26 cellular contexts compared by ENCODE assay signal in the genomic region with DNA sequence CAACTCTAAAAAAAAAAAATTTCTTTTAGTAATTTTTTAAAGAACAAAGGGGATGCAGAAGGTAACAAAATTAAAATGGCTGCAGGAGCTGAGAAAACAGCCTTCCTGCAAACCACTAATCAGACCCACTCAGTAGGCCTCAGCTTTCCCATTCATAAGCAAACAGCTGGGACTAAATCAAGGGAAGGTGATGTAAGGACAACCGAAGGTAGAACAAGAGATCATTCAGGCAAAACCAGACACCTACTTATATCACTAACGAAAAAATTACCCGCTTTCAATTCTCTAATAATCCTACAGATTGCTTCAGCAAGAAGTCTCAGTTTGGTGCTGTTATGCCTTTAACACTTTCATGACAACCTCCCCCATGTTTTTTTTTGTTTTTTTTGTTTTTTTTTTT.
DNase-seq lines count a peak whose midpoint lies in the region; ATAC-seq, FAIRE-seq and TF ChIP-seq lines count a peak whose summit lies in the region.
"Had no signal": no experiment of that assay in that cellular context is flagged by ENCODE, and none has a peak within 500 bp of the region (broad histone marks: within the 10 kb centered on the region; RNA-seq: fewer than 3 reads in every experiment).

No MANE protein-coding gene starts in this region.

- H3K9me1 ChIP-seq in K562 (ENCODE audit: control insufficient read depth, insufficient read depth, low read length) = no peaks in the 10 kb centered on the region

- H3K4me1 ChIP-seq in K562 (replicated peaks in 1 of 2; ENCODE audit: control insufficient read depth in 2 of 2, insufficient read depth in 2 of 2, low read length in 2 of 2) (no peaks in the 10 kb centered on the region), skeletal muscle satellite cell (ENCODE audit: control insufficient read depth, insufficient read depth, low read length) (peaks cover 24% of the 10 kb centered on the region)
- H3K4me1 ChIP-seq: HAP-1, stomach had no signal

- in situ Hi-C loops in K562 (cut with MboI) = no loop called here

- H3K9me3 ChIP-seq in K562 (replicated peaks; ENCODE audit: control insufficient read depth, insufficient read depth, low read depth, low read length) (no peaks in the 10 kb centered on the region), skeletal muscle satellite cell (replicated peaks; ENCODE audit: low read length) (no peaks in the 10 kb centered on the region)
- H3K9me3 ChIP-seq: HAP-1, stomach, tibial nerve had no signal

- peaks cover 99% of the 10 kb centered on the region for H3K36me3 ChIP-seq in K562 (ENCODE audit: control insufficient read depth, insufficient read depth, low read length)
- peaks cover 82% of the 10 kb centered on the region for H3K36me3 ChIP-seq in skeletal muscle satellite cell (ENCODE audit: insufficient read depth, low read length)

- peaks cover 10% of the 10 kb centered on the region; the same call in 1 of the 2 replicates for H4K20me1 ChIP-seq in K562 (replicated peaks; ENCODE audit: control insufficient read depth, insufficient read depth, low read length)

- TF ChIP-seq POLR2A in K562 (conservative IDR thresholded peaks at IDR 0.05) = no peak

- no peak overlapping the region for H3K4me2 ChIP-seq in K562 (ENCODE audit: insufficient read depth, low read length)
- no peak overlapping the region for H3K4me2 ChIP-seq in skeletal muscle satellite cell (ENCODE audit: low read length)

- H3K27me3 ChIP-seq in K562 (ENCODE audit: control insufficient read depth in 2 of 2, insufficient read depth in 2 of 2, low read length in 2 of 2) = no peaks in the 10 kb centered on the region
- H3K27me3 ChIP-seq in skeletal muscle satellite cell (ENCODE audit: control insufficient read depth, insufficient read depth, low read length) = no peaks in the 10 kb centered on the region
- H3K27me3 ChIP-seq: stomach, tibial nerve had no signal

- H3K9ac ChIP-seq in K562 (ENCODE audit: insufficient read depth in 1 of 2, low read depth in 2 of 2, low read length in 2 of 2) = no peak overlapping the region
- H3K9ac ChIP-seq in skeletal muscle satellite cell (ENCODE audit: low read depth, low read length) = peak overlapping the region; percentile 25

- H3K4me3 ChIP-seq in K562 (no peak overlapping the region), skeletal muscle satellite cell (ENCODE audit: low read length) (no peak overlapping the region)
- H3K4me3 ChIP-seq: HAP-1, smooth muscle cell, stomach, tibial nerve had no signal

- H3K27ac ChIP-seq in K562 (ENCODE audit: extremely low read depth, low read depth, low read length) = no peak overlapping the region
- H3K27ac ChIP-seq: stomach, tibial nerve had no signal

- no peak for FAIRE-seq in K562 (lab: Jason Lieb, UNC)
- FAIRE-seq: GM19239 had no signal

- 98% methylated on average over 3 of the region's 3 CpGs for WGBS in K562 (ENCODE audit: insufficient coverage, low coverage, missing lambda C conversion rate)

- peak; percentile 69 for DNase-seq in NCI-H82 (lab: John Stamatoyannopoulos, UW)
- no peak for DNase-seq in NCI-H82 treated with DMSO at 0.1 percent for 48 hours (lab: John Stamatoyannopoulos, UW; ENCODE audit: unreplicated experiment)
- peak; percentile 75 for DNase-seq in NCI-H2107 treated with DMSO at 0.1 percent for 48 hours (lab: John Stamatoyannopoulos, UW; ENCODE audit: unreplicated experiment)
- DNase-seq in K562 (ENCODE audit: extremely low read depth in 1 of 4, low spot score in 3 of 4) = no peak
- DNase-seq in LoVo (ENCODE audit: low spot score) = no peak
- DNase-seq in left ventricle myocardium superior = no peak
- DNase-seq: 8988T; activated CD4-positive, alpha-beta T cell treated with anti-CD3 and anti-CD28 coated beads for 48 hours; activated naive CD8-positive, alpha-beta T cell treated with anti-CD3 and anti-CD28 coated beads, Interleukin-2, amount 50 U/mL, for 24 hours; activated T-cell treated with anti-CD3 and anti-CD28 coated beads, Interleukin-2, amount 50 U/mL, for 4 hours; DMS153; islet precursor cell; midbrain; naive thymus-derived CD4-positive, alpha-beta T cell; NCI-H1436 treated with DMSO at 0.1 percent for 48 hours; NCI-H69; occipital lobe; retina; stimulated activated CD4-positive, alpha-beta T cell treated with anti-CD3 and anti-CD28 coated beads, Interleukin-1b, Interleukin-23, amount 100 ng/mL, for 48 hours; stomach had no signal

- BruUV-seq in K562 (replicated peaks; lab: Mats Ljungman, UMichigan) = no TSS peak

- no peak for TF ChIP-seq CTCF in K562 (IDR thresholded peaks at IDR 0.05 in 2 of 3, conservative IDR thresholded peaks at IDR 0.05 in 1 of 3; ENCODE audit: insufficient read depth in 2 of 3, low read depth in 1 of 3, low read length in 3 of 3)

- TF ChIP-seq RAD21 in K562 (CRISPR knock-in tag; conservative IDR thresholded peaks at IDR 0.05 in 1 of 2, IDR thresholded peaks at IDR 0.05 in 1 of 2) = no peak

- H2AFZ ChIP-seq in K562 (ENCODE audit: low read depth, low read length) = no peak overlapping the region

- no peak for TF ChIP-seq EP300 in K562 (IDR thresholded peaks at IDR 0.05; ENCODE audit: low read length)

- intact Hi-C loops in K562 (cut with micrococcal nuclease) = no loop called here
- intact Hi-C loops in left ventricle myocardium superior (cut with micrococcal nuclease) = no loop called here

- ATAC-seq in K562 = no peak
- no peak for ATAC-seq in HG03159 (IDR thresholded peaks at IDR 0.05; ENCODE audit: unreplicated experiment)
- no peak for ATAC-seq in left ventricle myocardium superior
- ATAC-seq: activated naive CD8-positive, alpha-beta T cell treated with anti-CD3 and anti-CD28 coated beads, Interleukin-2, amount 50 U/mL, for 24 hours; activated T-cell treated with anti-CD3 and anti-CD28 coated beads, Interleukin-2, amount 50 U/mL, for 4 hours; naive thymus-derived CD4-positive, alpha-beta T cell had no signal

- peaks cover 58% of the 10 kb centered on the region for H3K79me2 ChIP-seq in K562 (ENCODE audit: control insufficient read depth, insufficient read depth, low read length)

- POLR2A ChIA-PET in K562 (lab: Yijun Ruan, JAX) = interaction anchor here (0.6 kb wide), 1 partner anchor 46 kb away, joined by 3 read pairs; no protein-coding TSS in a partner anchor

- CTCF ChIA-PET in K562 (lab: Yijun Ruan, JAX; ENCODE audit: low intra/inter-chr PET ratio) = no interaction called here

TF ChIP-seq in K562, 482 proteins besides CTCF, POLR2A, EP300 and RAD21:
- no peak for TF ChIP-seq ZNF324 (CRISPR knock-in tag; IDR thresholded peaks at IDR 0.05)
- TF ChIP-seq HEY1 (CRISPR knock-in tag; IDR thresholded peaks at IDR 0.05; ENCODE audit: borderline replicate concordance) = no peak
- peak; percentile 28 for TF ChIP-seq POLR2B (IDR thresholded peaks at IDR 0.05; ENCODE audit: low read depth, partially characterized antibody)
- TF ChIP-seq EWSR1 (IDR thresholded peaks at IDR 0.05; ENCODE audit: borderline replicate concordance, low read depth, partially characterized antibody) = peak; percentile 45
- TF ChIP-seq, protein P1, sequence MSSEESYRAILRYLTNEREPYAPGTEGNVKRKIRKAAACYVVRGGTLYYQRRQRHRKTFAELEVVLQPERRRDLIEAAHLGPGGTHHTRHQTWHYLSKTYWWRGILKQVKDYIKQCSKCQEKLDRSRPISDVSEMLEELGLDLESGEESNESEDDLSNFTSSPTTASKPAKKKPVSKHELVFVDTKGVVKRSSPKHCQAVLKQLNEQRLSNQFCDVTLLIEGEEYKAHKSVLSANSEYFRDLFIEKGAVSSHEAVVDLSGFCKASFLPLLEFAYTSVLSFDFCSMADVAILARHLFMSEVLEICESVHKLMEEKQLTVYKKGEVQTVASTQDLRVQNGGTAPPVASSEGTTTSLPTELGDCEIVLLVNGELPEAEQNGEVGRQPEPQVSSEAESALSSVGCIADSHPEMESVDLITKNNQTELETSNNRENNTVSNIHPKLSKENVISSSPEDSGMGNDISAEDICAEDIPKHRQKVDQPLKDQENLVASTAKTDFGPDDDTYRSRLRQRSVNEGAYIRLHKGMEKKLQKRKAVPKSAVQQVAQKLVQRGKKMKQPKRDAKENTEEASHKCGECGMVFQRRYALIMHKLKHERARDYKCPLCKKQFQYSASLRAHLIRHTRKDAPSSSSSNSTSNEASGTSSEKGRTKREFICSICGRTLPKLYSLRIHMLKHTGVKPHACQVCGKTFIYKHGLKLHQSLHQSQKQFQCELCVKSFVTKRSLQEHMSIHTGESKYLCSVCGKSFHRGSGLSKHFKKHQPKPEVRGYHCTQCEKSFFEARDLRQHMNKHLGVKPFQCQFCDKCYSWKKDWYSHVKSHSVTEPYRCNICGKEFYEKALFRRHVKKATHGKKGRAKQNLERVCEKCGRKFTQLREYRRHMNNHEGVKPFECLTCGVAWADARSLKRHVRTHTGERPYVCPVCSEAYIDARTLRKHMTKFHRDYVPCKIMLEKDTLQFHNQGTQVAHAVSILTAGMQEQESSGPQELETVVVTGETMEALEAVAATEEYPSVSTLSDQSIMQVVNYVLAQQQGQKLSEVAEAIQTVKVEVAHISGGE (CRISPR knock-in tag; IDR thresholded peaks at IDR 0.05) = peak in 1 of 3 experiments; percentile 77; a peak in 2 of 6 replicates

Comparison
In these comparisons a context has a peak if more than half of its experiments do, and no peak if none do; other contexts are left out.
1. DNase-seq: peak in NCI-H82 (single experiment) and NCI-H2107 treated with DMSO at 0.1 percent for 48 hours (single experiment); none in NCI-H82 treated with DMSO at 0.1 percent for 48 hours (single experiment), K562 (0 of 4), LoVo (single experiment) and left ventricle myocardium superior (single experiment).